ENCODE assay signal across 7 cellular contexts in genomic region chr4:37304612-37305011, GRCh38.
"Had no signal": no experiment of that assay in that cellular context is flagged by ENCODE, and none has a peak within 500 bp of the region (broad histone marks: within the 10 kb centered on the region; RNA-seq: fewer than 3 reads in every experiment).

No MANE protein-coding gene starts in this region.

- FAIRE-seq: HepG2, HTR-8/SVneo, K562 had no signal

- H3K4me3 ChIP-seq: K562 had no signal

- DNase-seq: IMR-90, KBM-7, KG1 had no signal

- H3K27ac ChIP-seq: HL-60 had no signal
